Comparison of ENCODE assay signal across 3 cellular contexts in the genomic region with DNA sequence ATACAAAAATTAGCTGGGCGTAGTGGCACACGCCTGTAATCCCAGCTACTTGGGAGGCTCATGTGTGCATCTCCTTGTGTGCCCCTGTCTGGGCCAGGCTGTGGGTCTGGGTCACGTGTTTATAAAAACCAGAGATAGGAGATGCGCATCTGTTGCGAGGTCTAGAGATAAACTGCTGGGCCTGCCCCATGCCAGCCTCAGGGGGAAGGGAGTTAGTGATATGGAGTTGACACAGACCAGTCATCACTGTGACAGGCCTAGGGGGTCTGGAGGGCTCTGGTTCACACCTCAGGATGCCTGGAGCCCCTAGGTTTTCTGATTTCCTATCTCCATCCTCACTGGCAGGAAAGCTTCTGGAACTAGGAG. TPM values are rescaled to one million over a fixed set of nuclear protein-coding genes. Genes with fewer than 3 reads are reported as not detected.
"Had no signal": no experiment of that assay in that cellular context is flagged by ENCODE, and none has a peak within 500 bp of the region (broad histone marks: within the 10 kb centered on the region; RNA-seq: fewer than 3 reads in every experiment).

No MANE protein-coding gene starts in this region.

RNA-seq across cellular contexts. Expression of gene AQP7, which starts 52.3 kb away (rescaled TPM):
- total RNA-seq: activated CD8-positive, alpha-beta memory T cell treated with anti-CD3 and anti-CD28 coated beads for 36 hours; foreskin keratinocyte; osteocyte had no signal
- polyA plus RNA-seq: foreskin keratinocyte had no signal
